In the genomic region with DNA sequence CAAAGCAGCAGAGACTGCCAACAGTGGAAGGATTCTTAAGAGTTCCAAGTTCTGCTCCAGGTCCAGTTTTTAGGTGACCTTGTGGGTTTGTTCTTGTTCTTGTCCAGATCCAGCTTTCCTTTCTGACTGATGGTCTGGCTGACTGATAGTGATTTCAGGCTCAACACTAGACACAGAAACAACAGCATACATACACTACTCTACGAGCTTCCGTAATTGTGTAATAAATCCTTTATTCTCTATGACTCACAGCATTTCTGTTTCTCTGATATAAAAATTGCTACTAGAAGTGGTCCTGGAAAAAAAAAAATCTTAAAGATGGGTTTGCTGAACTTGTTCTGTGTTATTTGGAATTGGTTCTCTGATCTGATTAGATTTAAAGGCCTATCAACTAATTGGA, we compare ENCODE assay signal across 22 cellular contexts.
"Had no signal": no experiment of that assay in that cellular context is flagged by ENCODE, and none has a peak within 500 bp of the region (broad histone marks: within the 10 kb centered on the region; RNA-seq: fewer than 3 reads in every experiment).

No MANE protein-coding gene starts in this region.

- DNase-seq: erythroblast; heart right ventricle; hypothalamus; islet precursor cell; left ventricle myocardium inferior; lower lobe of right lung; mesenchymal stem cell; midbrain; nucleus accumbens; pancreas; right cardiac atrium; stimulated activated CD4-positive, alpha-beta T cell treated with anti-CD3 and anti-CD28 coated beads, Interleukin-2, amount 100 ng/mL, for 48 hours; stimulated activated naive CD4-positive, alpha-beta T cell treated with Interleukin-2 at 50 U/mL for 16 hours; tibial artery; upper lobe of left lung; uterus had no signal

- H3K27me3 Mint-ChIP-seq: dendritic cell treated with granulocyte-macrophage colony-stimulating factor and Interleukin-4, amounts not matched to agents 40 ng/mL and 50 ng/mL, for 4 days; natural killer cell treated with Interleukin-12 subunit alpha and Interleukin-12 subunit beta and Interleukin-15 and Interleukin-18, amount 100 ng/mL, for 72 hours; progenitor cell of endocrine pancreas had no signal

- H3K27ac Mint-ChIP-seq: dendritic cell treated with granulocyte-macrophage colony-stimulating factor and Interleukin-4, amounts not matched to agents 40 ng/mL and 50 ng/mL, for 4 days; natural killer cell treated with Interleukin-12 subunit alpha and Interleukin-12 subunit beta and Interleukin-15 and Interleukin-18, amount 100 ng/mL, for 72 hours; neural progenitor cell; progenitor cell of endocrine pancreas had no signal

- H3K9me3 Mint-ChIP-seq: dendritic cell treated with granulocyte-macrophage colony-stimulating factor and Interleukin-4, amounts not matched to agents 40 ng/mL and 50 ng/mL, for 4 days; natural killer cell treated with Interleukin-12 subunit alpha and Interleukin-12 subunit beta and Interleukin-15 and Interleukin-18, amount 100 ng/mL, for 72 hours; neural progenitor cell had no signal

- H3K36me3 Mint-ChIP-seq: natural killer cell treated with Interleukin-12 subunit alpha and Interleukin-12 subunit beta and Interleukin-15 and Interleukin-18, amount 100 ng/mL, for 72 hours; neural progenitor cell had no signal

- H3K4me3 ChIP-seq: heart right ventricle, left ventricle myocardium inferior, lower lobe of right lung, neural progenitor cell, pancreas, smooth muscle cell, suprapubic skin, tibial artery, upper lobe of left lung, uterus had no signal

- ATAC-seq: heart right ventricle; lower lobe of right lung; natural killer cell treated with Interleukin-12 subunit alpha and Interleukin-12 subunit beta and Interleukin-15 and Interleukin-18, amount 100 ng/mL, for 72 hours; pancreas; right cardiac atrium had no signal

- H3K4me1 Mint-ChIP-seq: neural progenitor cell had no signal

- H3K4me3 Mint-ChIP-seq: dendritic cell treated with granulocyte-macrophage colony-stimulating factor and Interleukin-4, amounts not matched to agents 40 ng/mL and 50 ng/mL, for 4 days; natural killer cell treated with Interleukin-12 subunit alpha and Interleukin-12 subunit beta and Interleukin-15 and Interleukin-18, amount 100 ng/mL, for 72 hours; neural progenitor cell had no signal
